ENCODE assay signal across 8 cellular contexts in genomic region chr1:19644761-19645543, GRCh38. TPM values are rescaled to one million over a fixed set of nuclear protein-coding genes. Genes with fewer than 3 reads are reported as not detected.
DNase-seq lines count a peak whose midpoint lies in the region; TF ChIP-seq lines count a peak whose summit lies in the region.

No MANE protein-coding gene starts in this region.

- H3K9me3 ChIP-seq in effector memory CD4-positive, alpha-beta T cell (ENCODE audit: control insufficient read depth, low read length), result no peaks in the 10 kb centered on the region
- H3K9me3 ChIP-seq in mononuclear cell (ENCODE audit: low read depth, low read length), result no peaks in the 10 kb centered on the region

- H3K27ac ChIP-seq in effector memory CD4-positive, alpha-beta T cell (ENCODE audit: insufficient read depth, low read length, poor library complexity, severe bottlenecking), result peak overlapping the region; percentile 35
- H3K27ac ChIP-seq in temporal lobe (ENCODE audit: low read depth, low read length), result peak overlapping the region; percentile 66

- H3K36me3 ChIP-seq in effector memory CD4-positive, alpha-beta T cell (ENCODE audit: control insufficient read depth, insufficient read depth, low read length), result no peaks in the 10 kb centered on the region

- peak overlapping the region; percentile 95 for H3K4me3 ChIP-seq in AG09309 (ENCODE audit: control insufficient read depth, low read depth, low read length)
- peak overlapping the region; percentile 82 for H3K4me3 ChIP-seq in HFF-Myc (replicated peaks; ENCODE audit: low read depth, low read length)
- peak overlapping the region; percentile 61 for H3K4me3 ChIP-seq in effector memory CD4-positive, alpha-beta T cell (ENCODE audit: insufficient read depth, low read depth, low read length, poor library complexity, severe bottlenecking)
- peak overlapping the region; percentile 32 for H3K4me3 ChIP-seq in mononuclear cell (ENCODE audit: low read length)

- DNase-seq in AG09309 (ENCODE audit: low read depth) (no peak), HFF-Myc (ENCODE audit: extremely low read depth, low read depth) (no peak), SIG-M5 treated with dmso at 0.1 percent for 504 hours (lab: John Stamatoyannopoulos, UW; ENCODE audit: unreplicated experiment) (no peak), H4 (ENCODE audit: low spot score) (no peak)
- DNase-seq in activated CD4-positive, alpha-beta T cell treated with anti-CD3 and anti-CD28 coated beads for 48 hours, result peak; percentile 75
- no peak for DNase-seq in effector memory CD4-positive, alpha-beta T cell

- H3K27me3 ChIP-seq in effector memory CD4-positive, alpha-beta T cell (replicated peaks; ENCODE audit: control insufficient read depth, insufficient read depth, low read length, poor library complexity, severe bottlenecking), result no peaks in the 10 kb centered on the region
- peaks cover 43% of the 10 kb centered on the region for H3K27me3 ChIP-seq in mononuclear cell (ENCODE audit: insufficient read depth, low read length)

- no peak for TF ChIP-seq CTCF in AG09309 (IDR thresholded peaks at IDR 0.05; ENCODE audit: control insufficient read depth, insufficient read depth, low read depth, low read length, missing control alignments)
- TF ChIP-seq CTCF in HFF-Myc (IDR thresholded peaks at IDR 0.05; ENCODE audit: low read depth, low read length, missing control alignments), result no peak

- H3K4me1 ChIP-seq in effector memory CD4-positive, alpha-beta T cell (ENCODE audit: control insufficient read depth, insufficient read depth, low read length, poor library complexity, severe bottlenecking), result peaks cover 17% of the 10 kb centered on the region
- peaks cover 12% of the 10 kb centered on the region for H3K4me1 ChIP-seq in mononuclear cell (ENCODE audit: insufficient read depth, low read length)

RNA-seq across cellular contexts. Expression of gene NBL1, which starts 0.8 kb away (rescaled TPM):
- total RNA-seq in mononuclear cell (5.7 TPM), temporal lobe (29.5 TPM)
- total RNA-seq in H4 (2014; rRNA removed; shearing (Covaris generic)), result 34.2 and 53.1 TPM in 2 replicates

RNA-seq across cellular contexts. Expression of gene HTR6, which starts 19.7 kb away (rescaled TPM):
- total RNA-seq in mononuclear cell (0.31 TPM), temporal lobe (0.25 TPM)
- total RNA-seq in H4 (2014; rRNA removed; shearing (Covaris generic)), result not detected in 2 replicates

Comparison
In these comparisons a context has a peak if more than half of its experiments do, and no peak if none do; other contexts are left out.
1. H3K4me3 ChIP-seq: peak in every context shown above with its lines; median percentile 95 in AG09309; 82 in HFF-Myc; 61 in effector memory CD4-positive, alpha-beta T cell; 32 in mononuclear cell.